ENCODE assay signal across 1 cellular context in genomic region chr5:157729858-157730257, GRCh38.
TF ChIP-seq lines count a peak whose summit lies in the region.

No MANE protein-coding gene starts in this region.

TF ChIP-seq in GM12878, 131 proteins besides CTCF, POLR2A, EP300 and RAD21 (continued from another document):
- TF ChIP-seq ZBTB11 (CRISPR knock-in tag; IDR thresholded peaks at IDR 0.05) (no peak), BCL3 (IDR thresholded peaks at IDR 0.05; ENCODE audit: borderline replicate concordance, insufficient read depth, low read depth, low read length, poor library complexity, severe bottlenecking) (no peak), BCLAF1 (IDR thresholded peaks at IDR 0.05) (no peak), CHD1 (IDR thresholded peaks at IDR 0.05; ENCODE audit: low read depth, low read length) (no peak), BHLHE40 (IDR thresholded peaks at IDR 0.05; ENCODE audit: borderline replicate concordance in 1 of 2, low read depth in 2 of 2, low read length in 1 of 2) (peak in 1 of 2 experiments; percentile 52; a peak in 1 of 4 replicates), SUZ12 (IDR thresholded peaks at IDR 0.05; ENCODE audit: unreplicated experiment) (no peak), EZH2 (IDR thresholded peaks at IDR 0.05; ENCODE audit: borderline replicate concordance, control insufficient read depth, low read depth, low read length) (no peak)
